In the genomic region with DNA sequence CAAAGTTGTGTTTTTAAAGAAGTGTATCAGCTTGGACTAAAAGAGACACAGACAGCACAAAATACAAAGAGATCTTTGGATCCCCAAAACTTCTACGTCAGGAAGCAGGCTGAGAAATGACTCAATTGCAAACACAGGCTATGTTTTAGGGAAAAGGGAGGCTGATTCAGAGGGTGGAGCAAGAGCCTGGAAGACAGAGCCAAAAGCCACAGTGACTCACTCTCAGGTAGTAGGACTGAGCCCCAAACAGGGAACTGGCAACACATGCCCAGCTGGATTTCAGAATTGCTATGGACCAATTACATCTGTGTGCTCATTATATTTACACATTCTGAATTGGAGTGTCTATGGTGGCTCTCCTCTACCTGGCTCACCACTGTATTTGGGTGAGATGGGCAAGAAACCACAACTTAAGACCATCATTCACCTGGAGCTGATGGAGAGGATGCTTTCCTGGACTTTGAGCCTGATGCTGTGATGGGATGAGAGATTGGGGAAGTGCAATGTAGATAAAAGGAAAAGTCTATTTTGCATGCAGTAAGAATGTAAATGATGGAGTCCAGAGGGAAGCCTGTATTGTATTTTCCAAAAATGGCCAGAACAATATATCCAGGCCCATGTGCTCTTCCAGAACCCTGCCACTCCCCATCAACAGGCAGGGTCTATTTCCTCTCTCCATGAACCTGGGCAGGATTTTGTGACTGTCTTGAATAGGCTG, we compare ENCODE assay signal across 16 cellular contexts. TPM values are rescaled to one million over a fixed set of nuclear protein-coding genes. Genes with fewer than 3 reads are reported as not detected.
DNase-seq lines count a peak whose midpoint lies in the region; ATAC-seq lines count a peak whose summit lies in the region.
"Had no signal": no experiment of that assay in that cellular context is flagged by ENCODE, and none has a peak within 500 bp of the region (broad histone marks: within the 10 kb centered on the region; RNA-seq: fewer than 3 reads in every experiment).

No MANE protein-coding gene starts in this region.

- H3K36me3 ChIP-seq in H7 (replicated peaks; ENCODE audit: control insufficient read depth, insufficient read depth, low read length) = no peaks in the 10 kb centered on the region
- H3K36me3 ChIP-seq: prostate gland had no signal

- no peaks in the 10 kb centered on the region for H3K4me1 Mint-ChIP-seq in activated CD4-positive, alpha-beta T cell treated with anti-CD3 and anti-CD28 coated beads, Interleukin-2, amount 10 ng/mL, durations not matched to agents 24 days and 14 days
- H3K4me1 Mint-ChIP-seq in activated T-helper 17 cell treated with anti-CD3 and anti-CD28 coated beads, Interleukin-2, amount 50 U/mL, for 72 hours = no peaks in the 10 kb centered on the region
- H3K4me1 Mint-ChIP-seq: activated naive CD4-positive, alpha-beta T cell treated with anti-CD3 and anti-CD28 coated beads, Interleukin-2, amount 50 U/mL, for 24 hours had no signal

- DNase-seq in GM03348 (ENCODE audit: low spot score) (peak; percentile 80), RKO (ENCODE audit: low spot score) (peak; percentile 52), renal cortical epithelial cell (ENCODE audit: low read depth) (peak; percentile 64), H7 (no peak)
- no peak for DNase-seq in activated CD4-positive, alpha-beta T cell treated with anti-CD3 and anti-CD28 coated beads, Interleukin-2, amount 10 ng/mL, durations not matched to agents 24 days and 14 days
- DNase-seq: activated CD8-positive, alpha-beta T cell treated with anti-CD3 and anti-CD28 coated beads, Interleukin-2, amount 10 ng/mL, durations not matched to agents 7 days and 5 days; NCI-H2107; stimulated activated naive CD8-positive, alpha-beta T cell treated with anti-CD3 and anti-CD28 coated beads, Interleukin-15, Interleukin-2, amounts not matched to agents 100 U/mL and 50 U/mL, for 24 hours had no signal

- intact Hi-C loops in activated CD4-positive, alpha-beta T cell treated with anti-CD3 and anti-CD28 coated beads, Interleukin-2, amount 10 ng/mL, durations not matched to agents 24 days and 14 days (cut with micrococcal nuclease) = no loop called here

- peaks cover 1% of the 10 kb centered on the region for H3K36me3 Mint-ChIP-seq in activated CD4-positive, alpha-beta T cell treated with anti-CD3 and anti-CD28 coated beads, Interleukin-2, amount 10 ng/mL, durations not matched to agents 24 days and 14 days (ENCODE audit: low read depth)
- H3K36me3 Mint-ChIP-seq in activated T-helper 17 cell treated with anti-CD3 and anti-CD28 coated beads, Interleukin-2, amount 50 U/mL, for 72 hours (ENCODE audit: low read depth) = no peaks in the 10 kb centered on the region

- H3K27me3 ChIP-seq in H7 (ENCODE audit: control insufficient read depth, insufficient read depth, low read length) = peaks cover 1% of the 10 kb centered on the region; the same call in 1 of the 2 replicates

- H3K9me3 Mint-ChIP-seq in activated CD4-positive, alpha-beta T cell treated with anti-CD3 and anti-CD28 coated beads, Interleukin-2, amount 10 ng/mL, durations not matched to agents 24 days and 14 days = peaks cover 5% of the 10 kb centered on the region
- H3K9me3 Mint-ChIP-seq in activated T-helper 17 cell treated with anti-CD3 and anti-CD28 coated beads, Interleukin-2, amount 50 U/mL, for 72 hours = peaks cover 22% of the 10 kb centered on the region

- peaks cover 10% of the 10 kb centered on the region for H3K27me3 Mint-ChIP-seq in activated CD4-positive, alpha-beta T cell treated with anti-CD3 and anti-CD28 coated beads, Interleukin-2, amount 10 ng/mL, durations not matched to agents 24 days and 14 days
- peaks cover 17% of the 10 kb centered on the region for H3K27me3 Mint-ChIP-seq in activated T-helper 17 cell treated with anti-CD3 and anti-CD28 coated beads, Interleukin-2, amount 50 U/mL, for 72 hours

- H3K27ac Mint-ChIP-seq in activated CD4-positive, alpha-beta T cell treated with anti-CD3 and anti-CD28 coated beads, Interleukin-2, amount 10 ng/mL, durations not matched to agents 24 days and 14 days = no peak overlapping the region
- no peak overlapping the region for H3K27ac Mint-ChIP-seq in activated T-helper 17 cell treated with anti-CD3 and anti-CD28 coated beads, Interleukin-2, amount 50 U/mL, for 72 hours
- H3K27ac Mint-ChIP-seq: activated CD8-positive, alpha-beta T cell treated with anti-CD3 and anti-CD28 coated beads, Interleukin-2, amount 10 ng/mL, durations not matched to agents 7 days and 5 days; activated naive CD4-positive, alpha-beta T cell treated with anti-CD3 and anti-CD28 coated beads, Interleukin-2, amount 50 U/mL, for 24 hours; dendritic cell treated with granulocyte-macrophage colony-stimulating factor and Interleukin-4, amounts not matched to agents 40 ng/mL and 50 ng/mL, for 4 days had no signal

- no peak overlapping the region for H3K4me3 Mint-ChIP-seq in activated CD4-positive, alpha-beta T cell treated with anti-CD3 and anti-CD28 coated beads, Interleukin-2, amount 10 ng/mL, durations not matched to agents 24 days and 14 days
- H3K4me3 Mint-ChIP-seq in activated T-helper 17 cell treated with anti-CD3 and anti-CD28 coated beads, Interleukin-2, amount 50 U/mL, for 72 hours = no peak overlapping the region
- H3K4me3 Mint-ChIP-seq: activated CD8-positive, alpha-beta T cell treated with anti-CD3 and anti-CD28 coated beads, Interleukin-2, amount 10 ng/mL, durations not matched to agents 7 days and 5 days; activated naive CD4-positive, alpha-beta T cell treated with anti-CD3 and anti-CD28 coated beads, Interleukin-2, amount 50 U/mL, for 24 hours; dendritic cell treated with granulocyte-macrophage colony-stimulating factor and Interleukin-4, amounts not matched to agents 40 ng/mL and 50 ng/mL, for 4 days had no signal

- ATAC-seq in esophagus mucosa (peak; percentile 91), GM21367 (IDR thresholded peaks at IDR 0.05; ENCODE audit: unreplicated experiment) (no peak)
- ATAC-seq in activated T-helper 17 cell treated with anti-CD3 and anti-CD28 coated beads, Interleukin-2, amount 50 U/mL, for 72 hours (replicated peaks) = no peak
- ATAC-seq: activated CD8-positive, alpha-beta T cell treated with anti-CD3 and anti-CD28 coated beads, Interleukin-2, amount 10 ng/mL, durations not matched to agents 7 days and 5 days; stimulated activated naive CD8-positive, alpha-beta T cell treated with anti-CD3 and anti-CD28 coated beads, Interleukin-15, Interleukin-2, amounts not matched to agents 100 U/mL and 50 U/mL, for 24 hours had no signal

- H3K4me3 ChIP-seq in H7 (ENCODE audit: insufficient read depth, low read depth, low read length) = no peak overlapping the region
- H3K4me3 ChIP-seq: prostate gland had no signal

RNA-seq across cellular contexts. Expression of gene LINC01488, which starts 20.8 kb away (rescaled TPM):
- total RNA-seq in esophagus mucosa (not detected), renal cortical epithelial cell (not detected in 2 replicates)
- not detected in 2 replicates for total RNA-seq in activated CD4-positive, alpha-beta T cell treated with anti-CD3 and anti-CD28 coated beads, Interleukin-2, amount 10 ng/mL, durations not matched to agents 24 days and 14 days
- not detected in 2 replicates for total RNA-seq in H7 (2014; rRNA removed; shearing (Covaris generic))
- not detected for total RNA-seq in activated T-helper 17 cell treated with anti-CD3 and anti-CD28 coated beads, Interleukin-2, amount 50 U/mL, for 72 hours
- total RNA-seq: activated CD8-positive, alpha-beta T cell treated with anti-CD3 and anti-CD28 coated beads, Interleukin-2, amount 10 ng/mL, durations not matched to agents 7 days and 5 days; mononuclear cell; prostate gland; T-helper 1 cell treated with Interleukin-12 subunit alpha and Interleukin-12 subunit beta and Interleukin-4 antibody, amounts not matched to agents 30 ng/mL and 1 ng/mL, for 36 hours had no signal

Comparison
In these comparisons a context has a peak if more than half of its experiments do, and no peak if none do; other contexts are left out.
1. DNase-seq: peak in GM03348 (single experiment), RKO (single experiment) and renal cortical epithelial cell (single experiment); none in activated CD4-positive, alpha-beta T cell treated with anti-CD3 and anti-CD28 coated beads, Interleukin-2, amount 10 ng/mL, durations not matched to agents 24 days and 14 days (single experiment) and H7 (single experiment).